ENCODE assay signal across 28 cellular contexts in genomic region chr5:98053170-98053569, GRCh38.
"Had no signal": no experiment of that assay in that cellular context is flagged by ENCODE, and none has a peak within 500 bp of the region (broad histone marks: within the 10 kb centered on the region; RNA-seq: fewer than 3 reads in every experiment).

No MANE protein-coding gene starts in this region.

- H3K27ac ChIP-seq: neural progenitor cell, ovary, parathyroid adenoma, psoas muscle, skin epidermis, spleen, suprapubic skin, testis, tibial artery, transverse colon, upper lobe of right lung, uterus had no signal

- H3K27me3 ChIP-seq: neural progenitor cell, ovary, spleen, suprapubic skin, testis, tibial artery, transverse colon, upper lobe of right lung, uterus had no signal

- H3K79me2 ChIP-seq: parathyroid adenoma had no signal

- DNase-seq: natural killer cell; occipital lobe; ovary; posterior cingulate gyrus; psoas muscle; right cardiac atrium; spleen; stimulated activated CD4-positive, alpha-beta T cell treated with anti-CD3 and anti-CD28 coated beads, Interleukin-12 subunit alpha, Interleukin-12 subunit beta, amount 100 ng/mL, for 4 hours; stimulated activated CD4-positive, alpha-beta T cell treated with anti-CD3 and anti-CD28 coated beads, Interleukin-1b, Interleukin-23, amount 100 ng/mL, for 48 hours; stimulated activated CD4-positive, alpha-beta T cell treated with anti-CD3 and anti-CD28 coated beads, Interleukin-4, amount 100 ng/mL, for 1 hour; stimulated activated CD4-positive, alpha-beta T cell treated with anti-CD3 and anti-CD28 coated beads, Interleukin-4, amount 100 ng/mL, for 4 hours; stimulated activated CD8-positive, alpha-beta memory T cell treated with anti-CD3 and anti-CD28 coated beads, Interleukin-4, amount 100 ng/mL, for 48 hours; stimulated activated naive CD4-positive, alpha-beta T cell; stimulated activated naive CD8-positive, alpha-beta T cell treated with anti-CD3 and anti-CD28 coated beads, Interleukin-15, amount 100 ng/mL, for 72 hours; stimulated activated naive CD8-positive, alpha-beta T cell treated with anti-CD3 and anti-CD28 coated beads, Interleukin-15, Interleukin-2, amounts not matched to agents 100 U/mL and 50 U/mL, for 24 hours; substantia nigra; testis; tibial artery; transverse colon; upper lobe of right lung; uterus had no signal

- H3K4me3 ChIP-seq: neural progenitor cell, ovary, psoas muscle, skin epidermis, smooth muscle cell, spleen, suprapubic skin, testis, tibial artery, transverse colon, upper lobe of right lung, uterus had no signal

- H3K4me2 ChIP-seq: neural progenitor cell, smooth muscle cell had no signal

- H3K9ac ChIP-seq: neural progenitor cell, parathyroid adenoma had no signal

- H3K4me1 ChIP-seq: neural progenitor cell, parathyroid adenoma, psoas muscle, spleen, suprapubic skin, testis, tibial artery, transverse colon, upper lobe of right lung, uterus had no signal

- H3K9me3 ChIP-seq: ovary, psoas muscle, suprapubic skin, testis, tibial artery, transverse colon, upper lobe of right lung, uterus had no signal

- ATAC-seq: natural killer cell; psoas muscle; right cardiac atrium; sciatic nerve; stimulated activated memory B cell treated with anti-CD40 and anti-IgM and Interleukin-4, amounts not matched to agents 10 μg/mL and 1 μg/mL and 100 μg/mL, for 72 hours; stimulated activated naive CD8-positive, alpha-beta T cell treated with anti-CD3 and anti-CD28 coated beads, Interleukin-15, amount 100 ng/mL, for 72 hours; stimulated activated naive CD8-positive, alpha-beta T cell treated with anti-CD3 and anti-CD28 coated beads, Interleukin-15, Interleukin-2, amounts not matched to agents 100 U/mL and 50 U/mL, for 24 hours; upper lobe of right lung had no signal

- H2AFZ ChIP-seq: neural progenitor cell, parathyroid adenoma had no signal

- H3K36me3 ChIP-seq: neural progenitor cell, ovary, spleen, suprapubic skin, tibial artery, transverse colon, upper lobe of right lung, uterus had no signal
